6 cellular contexts compared by ENCODE assay signal in the genomic region with DNA sequence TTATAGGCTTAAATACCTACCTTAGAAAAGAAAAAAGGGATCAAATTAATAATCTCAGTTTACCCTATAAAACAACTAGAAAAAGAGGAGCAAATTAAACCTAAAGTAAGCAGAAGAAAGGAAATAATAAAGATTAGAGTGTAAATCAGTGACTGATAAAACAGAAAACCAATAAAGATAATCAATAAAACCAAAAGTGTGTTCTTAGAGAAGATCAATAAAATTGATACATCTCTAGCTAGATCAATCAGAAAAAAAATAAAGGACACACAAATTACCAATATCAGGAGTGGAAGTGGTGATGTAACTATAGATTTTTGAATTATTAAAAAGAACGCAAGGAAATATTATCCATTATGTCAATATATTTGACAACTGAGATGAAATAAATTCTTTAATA.
"Had no signal": no experiment of that assay in that cellular context is flagged by ENCODE, and none has a peak within 500 bp of the region (broad histone marks: within the 10 kb centered on the region; RNA-seq: fewer than 3 reads in every experiment).

No MANE protein-coding gene starts in this region.

- H3K4me3 ChIP-seq: GM12878 had no signal

- ATAC-seq: GM12878 had no signal

- DNase-seq: GDM1, GF-D8 had no signal

- FAIRE-seq: GM12878, GM12891, GM12892, GM19239 had no signal
